Comparison of ENCODE assay signal across 8 cellular contexts in genomic region chr9:131676431-131676972, GRCh38.
DNase-seq lines count a peak whose midpoint lies in the region; ATAC-seq and TF ChIP-seq lines count a peak whose summit lies in the region.

No MANE protein-coding gene starts in this region.

- peak in 1 of 2 experiments; percentile 9 for DNase-seq in PC-9
- no peak for DNase-seq in gastrocnemius medialis
- DNase-seq in erythroblast (lab: John Stamatoyannopoulos, UW) = no peak
- DNase-seq in epidermal melanocyte (ENCODE audit: insufficient read length, low spot score) = no peak
- DNase-seq in Caco-2 = no peak
- DNase-seq in NCI-H226 = no peak

- TF ChIP-seq POLR2A in GM19099 (IDR thresholded peaks at IDR 0.05; ENCODE audit: extremely low read depth, insufficient read length, low read depth) (peak; percentile 76), gastrocnemius medialis (IDR thresholded peaks at IDR 0.05) (no peak), erythroblast (IDR thresholded peaks at IDR 0.05; ENCODE audit: low read length) (no peak)

- H3K27me3 Mint-ChIP-seq in dendritic cell treated with granulocyte-macrophage colony-stimulating factor and Interleukin-4, amounts not matched to agents 40 ng/mL and 50 ng/mL, for 4 days = no peaks in the 10 kb centered on the region
- no peaks in the 10 kb centered on the region for H3K27me3 Mint-ChIP-seq in Caco-2 (ENCODE audit: insufficient read depth, unreplicated experiment)

- TF ChIP-seq CTCF in PC-9 (conservative IDR thresholded peaks at IDR 0.05) (no peak), gastrocnemius medialis (IDR thresholded peaks at IDR 0.05 in 4 of 5, conservative IDR thresholded peaks at IDR 0.05 in 1 of 5) (no peak), Caco-2 (IDR thresholded peaks at IDR 0.05; ENCODE audit: insufficient read depth in 1 of 2, low read depth in 1 of 2, low read length in 1 of 2, severe bottlenecking in 1 of 2, unreplicated experiment in 1 of 2) (no peak)

- H2AFZ ChIP-seq in PC-9 = no peak overlapping the region

- H3K9me2 ChIP-seq in PC-9 (ENCODE audit: insufficient read depth) = no peaks in the 10 kb centered on the region

- no peaks in the 10 kb centered on the region for H3K9me3 Mint-ChIP-seq in dendritic cell treated with granulocyte-macrophage colony-stimulating factor and Interleukin-4, amounts not matched to agents 40 ng/mL and 50 ng/mL, for 4 days
- no peaks in the 10 kb centered on the region for H3K9me3 Mint-ChIP-seq in Caco-2 (ENCODE audit: unreplicated experiment)

- peak overlapping the region; percentile 76 for H3K4me2 ChIP-seq in PC-9

- CTCF ChIA-PET in PC-9 (lab: Charles Lee) (interaction anchor here (1.5 kb wide), 1 partner anchor 42 kb away, joined by 9 read pairs; no protein-coding TSS in a partner anchor), Caco-2 (lab: Charles Lee) (no interaction called here)

- H3K9me3 ChIP-seq in PC-9 (ENCODE audit: insufficient read depth, low read depth) (no peaks in the 10 kb centered on the region), gastrocnemius medialis (no peaks in the 10 kb centered on the region), Caco-2 (no peaks in the 10 kb centered on the region)

- peaks cover 71% of the 10 kb centered on the region for H3K36me3 Mint-ChIP-seq in dendritic cell treated with granulocyte-macrophage colony-stimulating factor and Interleukin-4, amounts not matched to agents 40 ng/mL and 50 ng/mL, for 4 days (ENCODE audit: low read depth)
- H3K36me3 Mint-ChIP-seq in Caco-2 (ENCODE audit: insufficient read depth, unreplicated experiment) = no peaks in the 10 kb centered on the region

- peaks cover 97% of the 10 kb centered on the region for H3K4me1 Mint-ChIP-seq in dendritic cell treated with granulocyte-macrophage colony-stimulating factor and Interleukin-4, amounts not matched to agents 40 ng/mL and 50 ng/mL, for 4 days (ENCODE audit: low read depth)
- peaks cover 24% of the 10 kb centered on the region for H3K4me1 Mint-ChIP-seq in Caco-2 (ENCODE audit: low read depth, unreplicated experiment)

- H3K27ac ChIP-seq in PC-9 (peak overlapping the region; percentile 81), gastrocnemius medialis (peak overlapping the region; percentile 86 to 93 (median 91))

- no peaks in the 10 kb centered on the region for H3K36me3 ChIP-seq in PC-9 (ENCODE audit: low read depth)
- H3K36me3 ChIP-seq in gastrocnemius medialis = no peaks in the 10 kb centered on the region
- no peaks in the 10 kb centered on the region for H3K36me3 ChIP-seq in Caco-2 (ENCODE audit: control insufficient read depth, insufficient read depth, low read length)

- H3K4me3 ChIP-seq in PC-9 (no peak overlapping the region), gastrocnemius medialis (no peak overlapping the region), Caco-2 (ENCODE audit: low read depth, low read length) (no peak overlapping the region)

- H3K4me3 Mint-ChIP-seq in dendritic cell treated with granulocyte-macrophage colony-stimulating factor and Interleukin-4, amounts not matched to agents 40 ng/mL and 50 ng/mL, for 4 days = peak overlapping the region; percentile 9
- no peak overlapping the region for H3K4me3 Mint-ChIP-seq in Caco-2 (ENCODE audit: unreplicated experiment)

- H3K27me3 ChIP-seq in PC-9 (ENCODE audit: insufficient read depth, low read depth) (no peaks in the 10 kb centered on the region), gastrocnemius medialis (no peaks in the 10 kb centered on the region), Caco-2 (replicated peaks; ENCODE audit: control insufficient read depth, insufficient read depth, low read length) (no peaks in the 10 kb centered on the region)

- H4K20me1 ChIP-seq in PC-9 (ENCODE audit: insufficient read depth) = no peaks in the 10 kb centered on the region

- H3K4me1 ChIP-seq in PC-9 (replicated peaks; ENCODE audit: insufficient read depth) (peaks cover 54% of the 10 kb centered on the region), gastrocnemius medialis (peaks cover 83 to 90% of the 10 kb centered on the region in 2 donors), Caco-2 (peaks cover 21% of the 10 kb centered on the region)

- no peak for ATAC-seq in gastrocnemius medialis

- in situ Hi-C loops in gastrocnemius medialis (cut with MboI; ENCODE audit: low sequenced_read_pairs in 4 of 4) = no loop called here

- no TSS peak for BruUV-seq in PC-9 (replicated peaks; lab: Mats Ljungman, UMichigan)
- no TSS peak for BruUV-seq in Caco-2 (replicated peaks; lab: Mats Ljungman, UMichigan)

- peak overlapping the region; percentile 79 for H3K27ac Mint-ChIP-seq in dendritic cell treated with granulocyte-macrophage colony-stimulating factor and Interleukin-4, amounts not matched to agents 40 ng/mL and 50 ng/mL, for 4 days
- no peak overlapping the region for H3K27ac Mint-ChIP-seq in Caco-2 (ENCODE audit: unreplicated experiment)

- H3F3A ChIP-seq in PC-9 (ENCODE audit: insufficient read depth, low read depth) = peaks cover 37% of the 10 kb centered on the region

- POLR2A ChIA-PET in PC-9 (lab: Charles Lee; ENCODE audit: unreplicated experiment) = interaction anchor here (0.6 to 0.7 kb wide), 2 partner anchors 25 to 68 kb away, joined by 3 read pairs; no protein-coding TSS in a partner anchor
- POLR2A ChIA-PET in Caco-2 (lab: Charles Lee) = no interaction called here

- intact Hi-C loops in PC-9 (cut with micrococcal nuclease; ENCODE audit: unreplicated experiment) = loop anchor here (2.0 kb wide), 1 partner anchor 18 kb away; no protein-coding TSS in a partner anchor
- intact Hi-C loops in dendritic cell treated with granulocyte-macrophage colony-stimulating factor and Interleukin-4, amounts not matched to agents 40 ng/mL and 50 ng/mL, for 4 days (cut with micrococcal nuclease) = loop anchor here (10.0 kb wide), 1 partner anchor 58 kb away; no protein-coding TSS in a partner anchor
- intact Hi-C loops in gastrocnemius medialis (cut with DNase I; ENCODE audit: low total_unique reads) = no loop called here
- intact Hi-C loops in Caco-2 (cut with micrococcal nuclease; ENCODE audit: unreplicated experiment) = no loop called here

- H3K79me2 ChIP-seq in PC-9 (ENCODE audit: low read depth) = peaks cover 24% of the 10 kb centered on the region

Comparison
In these comparisons a context has a peak if more than half of its experiments do, and no peak if none do; other contexts are left out.
1. intact Hi-C loops: an anchor here in PC-9 (2.0 kb wide) and dendritic cell treated with granulocyte-macrophage colony-stimulating factor and Interleukin-4, amounts not matched to agents 40 ng/mL and 50 ng/mL, for 4 days (10.0 kb wide); none called in gastrocnemius medialis and Caco-2.